ENCODE assay signal across 10 cellular contexts in genomic region chr3:48464713-48465221, GRCh38. TPM values are rescaled to one million over a fixed set of nuclear protein-coding genes. Genes with fewer than 3 reads are reported as not detected.
A peak's percentile ranks its signal among the peaks of the same experiment; 100 is the strongest.
DNase-seq lines count a peak whose midpoint lies in the region; ATAC-seq and TF ChIP-seq lines count a peak whose summit lies in the region.
"Had no signal": no experiment of that assay in that cellular context is flagged by ENCODE, and none has a peak within 500 bp of the region (broad histone marks: within the 10 kb centered on the region; RNA-seq: fewer than 3 reads in every experiment).

No MANE protein-coding gene starts in this region.

- peak overlapping the region; percentile 100 for H3K27ac Mint-ChIP-seq in HFFc6

- no peak overlapping the region for H3K4me3 Mint-ChIP-seq in HFFc6

- H3K9me3 Mint-ChIP-seq in HFFc6 = no peaks in the 10 kb centered on the region
- H3K9me3 Mint-ChIP-seq: nephron progenitor cell had no signal

- peaks cover 19% of the 10 kb centered on the region for H3K36me3 Mint-ChIP-seq in HFFc6 (ENCODE audit: low read depth)

- peaks cover 3% of the 10 kb centered on the region for H3K27me3 Mint-ChIP-seq in HFFc6 (ENCODE audit: insufficient read depth)

- no peaks in the 10 kb centered on the region for H3K9me3 ChIP-seq in adrenal gland (replicated peaks in 1 of 3)
- H3K9me3 ChIP-seq in liver (ENCODE audit: control insufficient read depth in 4 of 4, low read length in 3 of 4) = no peaks in the 10 kb centered on the region
- H3K9me3 ChIP-seq in spleen = no peaks in the 10 kb centered on the region

- no peak for TF ChIP-seq RAD21 in liver (IDR thresholded peaks at IDR 0.05)

- no peak for TF ChIP-seq POLR2A in adrenal gland (IDR thresholded peaks at IDR 0.05)
- no peak for TF ChIP-seq POLR2A in spleen (IDR thresholded peaks at IDR 0.05)

- intact Hi-C loops in adrenal gland (cut with DNase I) (loop anchor here (2.0 to 5.0 kb wide), 3 partner anchors 38 to 88 kb away; partner anchors contain the start of gene SHISA5 (in 1 of the 2)), spleen (cut with DNase I; ENCODE audit: low total_unique reads) (loop anchor here (5.0 kb wide), 1 partner anchor 88 kb away; no protein-coding TSS in a partner anchor)

- DNase-seq in HFFc6 (no peak), adrenal gland (peak in 4 of 7 donors; percentile 46 to 73 (median 52)), spleen (peak; percentile 81), retina (no peak), medulla oblongata (ENCODE audit: extremely low spot score) (no peak)
- DNase-seq: activated CD4-positive, alpha-beta T cell treated with anti-CD3 and anti-CD28 coated beads for 4 hours had no signal

- H3K36me3 ChIP-seq in adrenal gland (replicated peaks in 1 of 2) = peaks cover 0 to 53% of the 10 kb centered on the region in 2 donors
- peaks cover 5 to 21% (median 16%) of the 10 kb centered on the region in 4 donors for H3K36me3 ChIP-seq in liver (ENCODE audit: control insufficient read depth in 4 of 4, insufficient read depth in 3 of 4, low read depth in 1 of 4, low read length in 3 of 4)
- peaks cover 0 to 85% (median 44%) of the 10 kb centered on the region in 6 donors for H3K36me3 ChIP-seq in spleen

- 89 to 97% (median 94%) methylated on average over 5 to 17 of the region's 17 CpGs for WGBS in adrenal gland, 4 donors
- 97% methylated on average over 17 of the region's 17 CpGs for WGBS in liver
- WGBS in spleen, 5 donors = 88 to 95% (median 93%) methylated on average over 13 to 17 of the region's 17 CpGs

- H3K27me3 ChIP-seq in adrenal gland (no peaks in the 10 kb centered on the region), liver (ENCODE audit: control insufficient read depth in 4 of 4, insufficient read depth in 4 of 4, low read length in 3 of 4) (no peaks in the 10 kb centered on the region), spleen (replicated peaks in 1 of 7) (no peaks in the 10 kb centered on the region)

- H3K4me1 Mint-ChIP-seq in HFFc6 (ENCODE audit: low read depth) = peaks cover 49% of the 10 kb centered on the region

- H3K4me1 ChIP-seq in adrenal gland (replicated peaks in 1 of 2) = peaks cover 27 to 44% of the 10 kb centered on the region in 2 donors
- H3K4me1 ChIP-seq in liver (ENCODE audit: control insufficient read depth in 4 of 4, insufficient read depth in 4 of 4, low read length in 3 of 4) = peaks cover 15 to 48% (median 37%) of the 10 kb centered on the region in 4 donors
- H3K4me1 ChIP-seq in spleen = peaks cover 37 to 57% (median 50%) of the 10 kb centered on the region in 6 donors

- H3K4me3 ChIP-seq in adrenal gland (no peak overlapping the region), liver (ENCODE audit: low read depth in 1 of 3, low read length in 3 of 3) (no peak overlapping the region), spleen (peak overlapping the region in 1 of 8 donors; percentile 92)

- H3K27ac ChIP-seq in adrenal gland (peak overlapping the region in 4 of 5 donors; percentile 98 to 100 (median 100)), liver (ENCODE audit: low read depth in 1 of 2, low read length in 2 of 2) (peak overlapping the region; percentile 92 to 95), spleen (peak overlapping the region in 7 of 8 donors; percentile 92 to 99 (median 97))

- H3K9ac ChIP-seq in liver (ENCODE audit: low read depth in 1 of 2, low read length in 2 of 2) = no peak overlapping the region

- ATAC-seq in HG03457 (IDR thresholded peaks at IDR 0.05; ENCODE audit: unreplicated experiment) (no peak), HG02623 (IDR thresholded peaks at IDR 0.05; ENCODE audit: unreplicated experiment) (no peak)

- TF ChIP-seq CTCF in HFFc6 (IDR thresholded peaks at IDR 0.05) (no peak), adrenal gland (IDR thresholded peaks at IDR 0.05) (no peak), liver (IDR thresholded peaks at IDR 0.05; ENCODE audit: low read depth, low read length, missing input control) (no peak), spleen (IDR thresholded peaks at IDR 0.05 in 8 of 11, conservative IDR thresholded peaks at IDR 0.05 in 3 of 11) (no peak)

TF ChIP-seq in liver, 16 proteins besides CTCF, POLR2A, EP300 and RAD21:
- no peak for TF ChIP-seq EGR1 (IDR thresholded peaks at IDR 0.05; ENCODE audit: low read depth in 2 of 2)
- no peak for TF ChIP-seq NR2F2 (IDR thresholded peaks at IDR 0.05)
- TF ChIP-seq HNF4A (conservative IDR thresholded peaks at IDR 0.05) = no peak
- TF ChIP-seq, protein P1, sequence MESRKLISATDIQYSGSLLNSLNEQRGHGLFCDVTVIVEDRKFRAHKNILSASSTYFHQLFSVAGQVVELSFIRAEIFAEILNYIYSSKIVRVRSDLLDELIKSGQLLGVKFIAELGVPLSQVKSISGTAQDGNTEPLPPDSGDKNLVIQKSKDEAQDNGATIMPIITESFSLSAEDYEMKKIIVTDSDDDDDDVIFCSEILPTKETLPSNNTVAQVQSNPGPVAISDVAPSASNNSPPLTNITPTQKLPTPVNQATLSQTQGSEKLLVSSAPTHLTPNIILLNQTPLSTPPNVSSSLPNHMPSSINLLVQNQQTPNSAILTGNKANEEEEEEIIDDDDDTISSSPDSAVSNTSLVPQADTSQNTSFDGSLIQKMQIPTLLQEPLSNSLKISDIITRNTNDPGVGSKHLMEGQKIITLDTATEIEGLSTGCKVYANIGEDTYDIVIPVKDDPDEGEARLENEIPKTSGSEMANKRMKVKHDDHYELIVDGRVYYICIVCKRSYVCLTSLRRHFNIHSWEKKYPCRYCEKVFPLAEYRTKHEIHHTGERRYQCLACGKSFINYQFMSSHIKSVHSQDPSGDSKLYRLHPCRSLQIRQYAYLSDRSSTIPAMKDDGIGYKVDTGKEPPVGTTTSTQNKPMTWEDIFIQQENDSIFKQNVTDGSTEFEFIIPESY (IDR thresholded peaks at IDR 0.05) = no peak
- TF ChIP-seq TAF1 (conservative IDR thresholded peaks at IDR 0.05) = no peak
- TF ChIP-seq MAX (IDR thresholded peaks at IDR 0.05) = no peak
- TF ChIP-seq FOXA2 (IDR thresholded peaks at IDR 0.05) = no peak
- no peak for TF ChIP-seq YY1 (IDR thresholded peaks at IDR 0.05)

RNA-seq across cellular contexts. Expression of gene ATRIP, which starts 18.2 kb away (rescaled TPM):
- 10 to 100 TPM in 1 of 6 experiments, 1 to 10 TPM in 5; 7.0 to 10.5 (median 8.2) TPM for total RNA-seq in HFFc6 (2021; fragmentation: NEBNext Ultra II Directional; extraction: Animal tissue kit (Norgen Biotek cat#: 25700))
- total RNA-seq in adrenal gland (10 to 100 TPM in 1 of 8 donors, 1 to 10 TPM in 7; 5.1 to 15.9 (median 6.7) TPM), liver (1 to 10 TPM; 3.3 to 4.6 TPM), spleen (10 to 100 TPM in 1 of 7 donors, 1 to 10 TPM in 6; 6.4 to 10.0 (median 7.0) TPM)
- polyA plus RNA-seq in adrenal gland (1 to 10 TPM; 6.7 to 9.1 (median 8.4) TPM), liver (1 to 10 TPM; 1.7 to 2.5 TPM), spleen (1 to 10 TPM; 5.2 to 5.7 (median 5.2) TPM)

RNA-seq across cellular contexts. Expression of gene TMA7, which starts 24.7 kb away (rescaled TPM):
- 100 to 1,000 TPM; 213 to 341 (median 280) TPM for total RNA-seq in HFFc6 (2021; fragmentation: NEBNext Ultra II Directional; extraction: Animal tissue kit (Norgen Biotek cat#: 25700))
- 100 to 1,000 TPM; 177 to 322 (median 224) TPM for total RNA-seq in adrenal gland
- 100 to 1,000 TPM; 489 to 891 (median 742) TPM for polyA plus RNA-seq in adrenal gland
- 10 to 100 TPM; 75.2 to 92.0 TPM for total RNA-seq in liver
- 100 to 1,000 TPM; 134 to 241 TPM for polyA plus RNA-seq in liver
- total RNA-seq in spleen = 100 to 1,000 TPM; 145 to 258 (median 170) TPM
- polyA plus RNA-seq in spleen = 100 to 1,000 TPM; 606 to 753 (median 701) TPM

RNA-seq across cellular contexts. Expression of gene CCDC51, which starts 24.8 kb away (rescaled TPM):
- 10 to 100 TPM; 10.1 to 15.3 (median 12.5) TPM for total RNA-seq in HFFc6 (2021; fragmentation: NEBNext Ultra II Directional; extraction: Animal tissue kit (Norgen Biotek cat#: 25700))
- total RNA-seq in adrenal gland (10 to 100 TPM; 14.3 to 28.7 (median 19.5) TPM), liver (10 to 100 TPM in 1 of 2 donors, 1 to 10 TPM in 1; 7.9 to 12.7 TPM), spleen (10 to 100 TPM in 6 of 7 donors, 1 to 10 TPM in 1; 8.4 to 22.2 (median 18.7) TPM)
- polyA plus RNA-seq in adrenal gland (10 to 100 TPM in 1 of 3 donors, 1 to 10 TPM in 2; 7.3 to 20.8 (median 8.0) TPM), liver (10 to 100 TPM in 1 of 2 donors, 1 to 10 TPM in 1; 9.2 to 13.7 TPM), spleen (10 to 100 TPM; 10.2 to 15.8 (median 12.4) TPM)

RNA-seq across cellular contexts. Expression of gene PLXNB1, which starts 34.9 kb away (rescaled TPM):
- 10 to 100 TPM; 11.1 to 15.5 (median 12.8) TPM for total RNA-seq in HFFc6 (2021; fragmentation: NEBNext Ultra II Directional; extraction: Animal tissue kit (Norgen Biotek cat#: 25700))
- total RNA-seq in adrenal gland (10 to 100 TPM in 6 of 8 donors, 1 to 10 TPM in 2; 5.9 to 23.5 (median 13.7) TPM), liver (100 to 1,000 TPM in 1 of 2 donors, 10 to 100 TPM in 1; 90.0 to 204 TPM), spleen (10 to 100 TPM; 31.8 to 95.9 (median 58.2) TPM)
- polyA plus RNA-seq in adrenal gland (100 to 1,000 TPM in 1 of 3 donors, 10 to 100 TPM in 1, 1 to 10 TPM in 1; 6.1 to 115 (median 45.6) TPM), liver (10 to 100 TPM; 38.1 to 55.7 TPM), spleen (10 to 100 TPM; 12.3 to 58.3 (median 35.8) TPM)

RNA-seq across cellular contexts. Expression of gene SHISA5, which starts 39.2 kb away (rescaled TPM):
- total RNA-seq in HFFc6 (2021; fragmentation: NEBNext Ultra II Directional; extraction: Animal tissue kit (Norgen Biotek cat#: 25700)) = 100 to 1,000 TPM; 266 to 286 (median 277) TPM
- total RNA-seq in adrenal gland = 100 to 1,000 TPM; 110 to 167 (median 133) TPM
- polyA plus RNA-seq in adrenal gland = 10 to 100 TPM; 77.2 to 89.4 (median 85.6) TPM
- 10 to 100 TPM; 40.7 to 50.3 TPM for total RNA-seq in liver
- polyA plus RNA-seq in liver = 100 to 1,000 TPM; 101 to 104 TPM
- 100 to 1,000 TPM; 154 to 227 (median 182) TPM for total RNA-seq in spleen
- polyA plus RNA-seq in spleen = 100 to 1,000 TPM in 1 of 3 donors, 10 to 100 TPM in 2; 80.2 to 132 (median 85.6) TPM

Comparison
In these comparisons a context has a peak if more than half of its experiments do, and no peak if none do; other contexts are left out.
1. DNase-seq: peak in adrenal gland (4 of 7) and spleen (single experiment); none in HFFc6 (single experiment), retina (single experiment) and medulla oblongata (single experiment).
2. Peak in every context shown above with its lines, with median percentiles within 50 percentile points of each other: H3K27ac ChIP-seq.